In the genomic region with DNA sequence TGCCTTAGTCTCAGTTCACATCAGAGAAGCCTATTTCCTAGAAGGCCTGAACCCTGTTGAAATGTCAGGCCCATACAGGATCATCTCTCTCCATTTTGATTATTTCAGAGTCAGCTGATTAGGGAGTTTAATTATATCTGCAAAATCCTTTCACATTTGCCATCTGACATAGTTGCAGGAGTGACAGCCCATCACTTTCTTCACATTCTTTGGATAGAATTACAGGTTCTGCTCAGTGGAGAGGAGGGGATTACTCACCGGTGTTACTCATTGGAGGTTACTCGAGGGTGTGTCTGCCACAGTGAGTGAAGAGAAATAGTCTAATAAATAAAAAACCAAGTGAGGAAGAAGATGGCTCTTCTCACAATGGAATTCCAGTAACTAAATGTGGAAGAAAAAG, we compare ENCODE assay signal across 11 cellular contexts.
DNase-seq lines count a peak whose midpoint lies in the region; ATAC-seq and TF ChIP-seq lines count a peak whose summit lies in the region.
"Had no signal": no experiment of that assay in that cellular context is flagged by ENCODE, and none has a peak within 500 bp of the region (broad histone marks: within the 10 kb centered on the region; RNA-seq: fewer than 3 reads in every experiment).

No MANE protein-coding gene starts in this region.

- no peaks in the 10 kb centered on the region for H4K20me1 ChIP-seq in osteoblast (ENCODE audit: insufficient read depth, low read length)

- H3K4me3 ChIP-seq in MG63 (no peak overlapping the region), osteoblast (ENCODE audit: insufficient read depth, low read length) (no peak overlapping the region)

- no peak for TF ChIP-seq CTCF in osteoblast (IDR thresholded peaks at IDR 0.05; ENCODE audit: extremely low read depth, low read depth, low read length)

- H3K4me1 ChIP-seq in osteoblast (ENCODE audit: insufficient read depth, low read length) = peaks cover 28% of the 10 kb centered on the region

- peak; percentile 54 to 55 for ATAC-seq in activated CD4-positive, CD25-positive, alpha-beta regulatory T cell treated with anti-CD3 and anti-CD28 coated beads, Interleukin-2, amount 50 U/mL, for 24 hours

- H3K36me3 ChIP-seq in MG63 (peaks cover 3% of the 10 kb centered on the region; the same call in 1 of the 2 replicates), osteoblast (ENCODE audit: insufficient read depth, low read length) (peaks cover 9% of the 10 kb centered on the region)

- no peak overlapping the region for H3K4me2 ChIP-seq in osteoblast (ENCODE audit: insufficient read depth, low read length)

- peaks cover 18% of the 10 kb centered on the region for H3K79me2 ChIP-seq in osteoblast (ENCODE audit: insufficient read depth, low read length)

- no peaks in the 10 kb centered on the region for H3K27me3 ChIP-seq in MG63
- no peaks in the 10 kb centered on the region for H3K27me3 ChIP-seq in osteoblast (ENCODE audit: insufficient read depth, low read length)
- H3K27me3 ChIP-seq: BE2C had no signal

- no peak for DNase-seq in activated CD4-positive, CD25-positive, alpha-beta regulatory T cell (lab: John Stamatoyannopoulos, UW)
- DNase-seq in MG63 (peak; percentile 50), dermis blood vessel endothelial cell (peak; percentile 35), osteoblast (ENCODE audit: insufficient read length, low spot score, missing footprints) (no peak), NAMALWA (ENCODE audit: low spot score) (no peak), midbrain (lab: John Stamatoyannopoulos, UW) (no peak), DMS 273 (lab: John Stamatoyannopoulos, UW; ENCODE audit: unreplicated experiment) (no peak)
- DNase-seq: BE2C, H9, Kasumi-1 had no signal

- peak overlapping the region; percentile 97 for H3K27ac ChIP-seq in osteoblast (ENCODE audit: low read depth, low read length)

- H3K9me3 ChIP-seq in MG63 (no peaks in the 10 kb centered on the region), osteoblast (ENCODE audit: low read depth, low read length) (no peaks in the 10 kb centered on the region)
- H3K9me3 ChIP-seq: BE2C had no signal

- H2AFZ ChIP-seq in osteoblast (ENCODE audit: low read length) = no peak overlapping the region

Comparison
In these comparisons a context has a peak if more than half of its experiments do, and no peak if none do; other contexts are left out.
1. DNase-seq: peak in MG63 (single experiment) and dermis blood vessel endothelial cell (single experiment); none in activated CD4-positive, CD25-positive, alpha-beta regulatory T cell (0 of 4), osteoblast (single experiment), NAMALWA (single experiment), midbrain (single experiment) and DMS 273 (single experiment).